ENCODE assay signal across 5 cellular contexts in the genomic region with DNA sequence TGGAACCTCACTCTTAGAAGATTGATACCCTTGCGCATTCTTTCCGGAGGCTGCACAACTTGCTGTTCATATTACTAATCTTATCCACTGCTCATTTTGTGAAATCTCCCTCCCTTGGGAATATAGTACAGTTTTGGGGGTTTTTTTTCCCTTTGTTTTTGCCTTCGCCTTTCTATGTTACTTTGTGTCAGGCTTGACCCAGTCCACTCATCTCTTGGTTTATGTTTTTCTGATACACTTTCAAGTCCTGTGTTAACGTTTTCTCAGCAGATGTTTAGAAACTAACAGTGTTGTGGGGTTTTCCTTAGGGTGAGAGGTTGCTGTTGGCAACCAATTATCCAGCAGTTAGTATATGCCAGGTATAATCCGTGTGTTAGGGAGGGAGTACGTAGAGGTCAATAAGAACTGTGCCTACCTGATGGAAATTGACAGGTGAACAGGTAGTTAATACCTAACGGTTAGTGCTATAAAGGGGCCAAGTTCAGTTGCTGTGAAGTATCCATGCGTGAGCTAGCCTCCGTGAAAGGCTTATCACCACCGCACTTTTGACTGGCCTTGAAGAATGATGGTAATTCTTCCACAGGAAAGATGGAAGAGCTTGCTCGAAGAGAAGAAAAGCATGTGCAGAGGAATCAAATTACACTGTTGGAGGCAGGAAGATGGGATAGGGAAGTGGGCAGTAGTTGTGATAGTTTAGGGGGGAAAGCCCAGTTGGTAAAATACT. TPM values are rescaled to one million over a fixed set of nuclear protein-coding genes. Genes with fewer than 3 reads are reported as not detected.
A peak's percentile ranks its signal among the peaks of the same experiment; 100 is the strongest.
DNase-seq lines count a peak whose midpoint lies in the region; ATAC-seq and TF ChIP-seq lines count a peak whose summit lies in the region.

No MANE protein-coding gene starts in this region.

- H3K9ac ChIP-seq in HUES64 (ENCODE audit: low read depth, low read length), result peak overlapping the region; percentile 91

- H3K36me3 ChIP-seq in HUES64 (ENCODE audit: insufficient read depth, low read length) (peaks cover 32% of the 10 kb centered on the region), right lobe of liver (peaks cover 0 to 5% (median under 1%) of the 10 kb centered on the region in 4 donors)

- TF ChIP-seq CTCF in right lobe of liver (IDR thresholded peaks at IDR 0.05), result no peak

- H3K4me3 Mint-ChIP-seq in activated CD4-positive, alpha-beta memory T cell treated with anti-CD3 and anti-CD28 coated beads for 36 hours, result peak overlapping the region; percentile 91

- peaks cover 56% of the 10 kb centered on the region for H3K4me1 Mint-ChIP-seq in activated CD4-positive, alpha-beta memory T cell treated with anti-CD3 and anti-CD28 coated beads for 36 hours (ENCODE audit: low read depth)

- peaks cover 32% of the 10 kb centered on the region; the same call in 1 of the 2 replicates for H3K4me1 ChIP-seq in HUES64 (ENCODE audit: insufficient read depth, low read length)
- H3K4me1 ChIP-seq in right lobe of liver, result peaks cover 0 to 44% (median 9%) of the 10 kb centered on the region in 4 donors

- H3K4me3 ChIP-seq in HUES64 (ENCODE audit: low read length), result peak overlapping the region; percentile 82
- peak overlapping the region; percentile 80 to 92 (median 88) for H3K4me3 ChIP-seq in right lobe of liver

- POLR2A ChIA-PET in activated CD4-positive, alpha-beta memory T cell treated with anti-CD3 and anti-CD28 coated beads for 36 hours (lab: Charles Lee), result no interaction called here

- H3K27ac Mint-ChIP-seq in activated CD4-positive, alpha-beta memory T cell treated with anti-CD3 and anti-CD28 coated beads for 36 hours, result peak overlapping the region; percentile 95

- WGBS in HUES64, result 5% methylated on average over 11 of the region's 11 CpGs
- 2% methylated on average over 11 of the region's 11 CpGs for WGBS in right lobe of liver (ENCODE audit: insufficient coverage, low coverage, low lambda C conversion rate, missing lambda C conversion rate)

- TF ChIP-seq POLR2A in right lobe of liver (IDR thresholded peaks at IDR 0.05), result no peak

- no peaks in the 10 kb centered on the region for H3K9me3 ChIP-seq in HUES64 (ENCODE audit: insufficient read depth, low read depth, low read length)
- no peaks in the 10 kb centered on the region for H3K9me3 ChIP-seq in right lobe of liver

- H3K27me3 ChIP-seq in HUES64 (ENCODE audit: insufficient read depth, low read length) (no peaks in the 10 kb centered on the region), right lobe of liver (no peaks in the 10 kb centered on the region)

- H3K27me3 Mint-ChIP-seq in activated CD4-positive, alpha-beta memory T cell treated with anti-CD3 and anti-CD28 coated beads for 36 hours, result no peaks in the 10 kb centered on the region

- peaks cover 28% of the 10 kb centered on the region for H3K36me3 Mint-ChIP-seq in activated CD4-positive, alpha-beta memory T cell treated with anti-CD3 and anti-CD28 coated beads for 36 hours

- no peaks in the 10 kb centered on the region for H3K9me3 Mint-ChIP-seq in activated CD4-positive, alpha-beta memory T cell treated with anti-CD3 and anti-CD28 coated beads for 36 hours

- H3K27ac ChIP-seq in HUES64 (ENCODE audit: low read depth, low read length), result peak overlapping the region; percentile 100
- peak overlapping the region; percentile 95 to 99 (median 98) for H3K27ac ChIP-seq in right lobe of liver

- CTCF ChIA-PET in activated CD4-positive, alpha-beta memory T cell treated with anti-CD3 and anti-CD28 coated beads for 36 hours (lab: Charles Lee), result interaction anchor here (0.6 to 1.5 kb wide), 2 partner anchors 8 to 108 kb away, joined by 6 to 8 read pairs; no protein-coding TSS in a partner anchor

- ATAC-seq in right lobe of liver, result no peak

- no peak for DNase-seq in activated CD4-positive, alpha-beta memory T cell treated with anti-CD3 and anti-CD28 coated beads for 36 hours
- no peak for DNase-seq in right lobe of liver
- no peak for DNase-seq in 8988T
- no peak for DNase-seq in iPS-NIHi11 (ENCODE audit: low spot score)

- intact Hi-C loops in activated CD4-positive, alpha-beta memory T cell treated with anti-CD3 and anti-CD28 coated beads for 36 hours (cut with micrococcal nuclease), result loop anchor here (2.0 to 5.0 kb wide), 5 partner anchors 108 to 1959 kb away; partner anchors contain the start of genes FOXP4, KCNK5, SAYSD1 and TFEB
- intact Hi-C loops in right lobe of liver (cut with DNase I), result no loop called here

RNA-seq across cellular contexts. Expression of gene NFYA, which starts 1.4 kb away (rescaled TPM):
- polyA plus RNA-seq in HUES64 (2013, experiment 1 of 2), result 29.5 TPM
- polyA plus RNA-seq in HUES64 (2013, experiment 2 of 2), result 29.9 TPM
- 10 to 100 TPM; 30.2 to 30.4 TPM for total RNA-seq in activated CD4-positive, alpha-beta memory T cell treated with anti-CD3 and anti-CD28 coated beads for 36 hours
- total RNA-seq in right lobe of liver, result 10 to 100 TPM in 1 of 6 experiments, 1 to 10 TPM in 5; 6.4 to 11.7 (median 7.7) TPM

RNA-seq across cellular contexts. Expression of gene OARD1, which starts 2.0 kb away (rescaled TPM):
- polyA plus RNA-seq in HUES64 (2013, experiment 1 of 2), result 31.7 TPM
- 40.3 TPM for polyA plus RNA-seq in HUES64 (2013, experiment 2 of 2)
- total RNA-seq in activated CD4-positive, alpha-beta memory T cell treated with anti-CD3 and anti-CD28 coated beads for 36 hours, result 10 to 100 TPM; 40.5 to 42.9 TPM
- total RNA-seq in right lobe of liver, result 10 to 100 TPM; 14.8 to 26.2 (median 21.7) TPM

RNA-seq across cellular contexts. Expression of gene APOBEC2, which starts 21.1 kb away (rescaled TPM):
- polyA plus RNA-seq in HUES64 (2013, experiment 1 of 2), result not detected
- not detected for polyA plus RNA-seq in HUES64 (2013, experiment 2 of 2)
- total RNA-seq in activated CD4-positive, alpha-beta memory T cell treated with anti-CD3 and anti-CD28 coated beads for 36 hours, result not detected
- total RNA-seq in right lobe of liver, result not detected

RNA-seq across cellular contexts. Expression of gene TSPO2, which starts 31.9 kb away (rescaled TPM):
- not detected for polyA plus RNA-seq in HUES64 (2013, experiment 1 of 2)
- not detected for polyA plus RNA-seq in HUES64 (2013, experiment 2 of 2)
- total RNA-seq in activated CD4-positive, alpha-beta memory T cell treated with anti-CD3 and anti-CD28 coated beads for 36 hours, result not detected
- under 1 TPM; 0.22 to 0.86 (median 0.52) TPM for total RNA-seq in right lobe of liver

RNA-seq across cellular contexts. Expression of gene UNC5CL, which starts 35.1 kb away (rescaled TPM):
- 0.60 TPM for polyA plus RNA-seq in HUES64 (2013, experiment 1 of 2)
- polyA plus RNA-seq in HUES64 (2013, experiment 2 of 2), result 0.95 TPM
- total RNA-seq in activated CD4-positive, alpha-beta memory T cell treated with anti-CD3 and anti-CD28 coated beads for 36 hours, result 1 to 10 TPM; 2.4 to 2.5 TPM
- 10 to 100 TPM in 4 of 6 experiments, 1 to 10 TPM in 2; 5.0 to 35.7 (median 13.5) TPM for total RNA-seq in right lobe of liver
